Comparison of ENCODE assay signal across 8 cellular contexts in the genomic region with DNA sequence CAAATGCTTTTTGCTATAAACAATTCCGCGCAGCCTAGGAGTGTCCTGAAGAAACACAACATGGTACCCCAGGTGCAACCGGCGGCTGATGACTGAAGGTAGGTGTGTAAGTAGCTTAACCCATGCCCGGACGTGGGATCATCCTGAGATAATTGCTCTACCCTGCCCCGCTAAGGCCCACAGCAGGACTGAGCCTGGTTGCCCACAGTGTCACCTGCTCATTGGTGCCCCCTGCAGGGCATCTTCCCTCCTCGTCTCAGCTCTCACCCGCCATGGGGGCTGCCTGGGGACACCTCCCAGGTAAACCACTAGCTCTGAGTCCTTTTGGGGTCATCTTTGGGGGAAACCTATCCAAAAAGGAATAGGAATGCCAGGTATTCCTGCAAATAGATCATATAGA. TPM values are rescaled to one million over a fixed set of nuclear protein-coding genes. Genes with fewer than 3 reads are reported as not detected.
DNase-seq lines count a peak whose midpoint lies in the region; ATAC-seq and TF ChIP-seq lines count a peak whose summit lies in the region.

No MANE protein-coding gene starts in this region.

- no peaks in the 10 kb centered on the region for H3K27me3 Mint-ChIP-seq in Calu3 (ENCODE audit: unreplicated experiment)

- BruUV-seq in Calu3 (replicated peaks; lab: Mats Ljungman, UMichigan), result no TSS peak

- H3K4me1 Mint-ChIP-seq in Calu3 (ENCODE audit: low read depth, unreplicated experiment), result no peaks in the 10 kb centered on the region

- H3K36me3 Mint-ChIP-seq in Calu3 (ENCODE audit: insufficient read depth, unreplicated experiment), result peaks cover 6% of the 10 kb centered on the region

- no peak overlapping the region for H3K4me3 Mint-ChIP-seq in Calu3 (ENCODE audit: low read depth, unreplicated experiment)

- peak; percentile 35 for TF ChIP-seq CTCF in Calu3 (IDR thresholded peaks at IDR 0.05; ENCODE audit: unreplicated experiment)
- peak; percentile 57 for TF ChIP-seq CTCF in fibroblast of mammary gland (conservative IDR thresholded peaks at IDR 0.05; ENCODE audit: control insufficient read depth, insufficient read depth, low read depth, low read length)

- peak; percentile 15 for DNase-seq in Calu3
- DNase-seq in Jurkat, Clone E6-1 (ENCODE audit: low read depth, low spot score), result peak; percentile 22
- DNase-seq in activated CD4-positive, alpha-beta T cell treated with anti-CD3 and anti-CD28 coated beads, Interleukin-2, amount 50 U/mL, for 48 hours, result peak; percentile 61 to 69
- peak; percentile 25 for DNase-seq in fibroblast of mammary gland (ENCODE audit: low read depth)
- peak; percentile 12 to 51 for DNase-seq in stimulated activated CD4-positive, alpha-beta T cell treated with anti-CD3 and anti-CD28 coated beads, Interleukin-4, amount 100 ng/mL, for 4 hours
- DNase-seq in GDM1 (lab: John Stamatoyannopoulos, UW), result no peak
- no peak for DNase-seq in NCI-H187 (lab: John Stamatoyannopoulos, UW)

- intact Hi-C loops in Calu3 (cut with micrococcal nuclease; ENCODE audit: unreplicated experiment), result no loop called here

- no peaks in the 10 kb centered on the region for H3K9me3 Mint-ChIP-seq in Calu3 (ENCODE audit: low read depth, unreplicated experiment)

- CTCF ChIA-PET in Calu3 (lab: Charles Lee), result interaction anchor here (0.7 kb wide), 1 partner anchor 9 kb away, joined by 4 read pairs; no protein-coding TSS in a partner anchor

- ATAC-seq in GM19467 (IDR thresholded peaks at IDR 0.05; ENCODE audit: unreplicated experiment), result no peak

- H3K4me3 ChIP-seq in Jurkat, Clone E6-1 (ENCODE audit: low read length), result no peak overlapping the region
- no peak overlapping the region for H3K4me3 ChIP-seq in fibroblast of mammary gland (ENCODE audit: control insufficient read depth, low read depth, low read length)

- H3K27ac Mint-ChIP-seq in Calu3 (ENCODE audit: unreplicated experiment), result no peak overlapping the region

RNA-seq across cellular contexts. Expression of a gene that starts 22.3 kb away (rescaled TPM):
- total RNA-seq in Calu3 (2022), result 24.0 and 28.9 TPM in 2 replicates
- polyA plus RNA-seq in Jurkat, Clone E6-1 (2012; ENCODE audit: insufficient read depth, insufficient read length), result 74.2 TPM

RNA-seq across cellular contexts. Expression of a gene that starts 52.2 kb away (rescaled TPM):
- 5.7 and 7.1 TPM in 2 replicates for total RNA-seq in Calu3 (2022)
- polyA plus RNA-seq in Jurkat, Clone E6-1 (2012; ENCODE audit: insufficient read depth, insufficient read length), result 15.9 TPM

RNA-seq across cellular contexts. Expression of a gene that starts 54.1 kb away (rescaled TPM):
- total RNA-seq in Calu3 (2022), result 1.7 and 2.3 TPM in 2 replicates
- 4.5 TPM for polyA plus RNA-seq in Jurkat, Clone E6-1 (2012; ENCODE audit: insufficient read depth, insufficient read length)

Comparison
In these comparisons a context has a peak if more than half of its experiments do, and no peak if none do; other contexts are left out.
1. DNase-seq: peak in Calu3 (single experiment), Jurkat, Clone E6-1 (single experiment), activated CD4-positive, alpha-beta T cell treated with anti-CD3 and anti-CD28 coated beads, Interleukin-2, amount 50 U/mL, for 48 hours (2 of 2), fibroblast of mammary gland (single experiment) and stimulated activated CD4-positive, alpha-beta T cell treated with anti-CD3 and anti-CD28 coated beads, Interleukin-4, amount 100 ng/mL, for 4 hours (2 of 2); none in GDM1 (single experiment) and NCI-H187 (0 of 2).